11 cellular contexts compared by ENCODE assay signal in genomic region chr20:17571967-17572638, GRCh38. TPM values are rescaled to one million over a fixed set of nuclear protein-coding genes. Genes with fewer than 3 reads are reported as not detected.
A peak's percentile ranks its signal among the peaks of the same experiment; 100 is the strongest.
DNase-seq lines count a peak whose midpoint lies in the region; ATAC-seq and TF ChIP-seq lines count a peak whose summit lies in the region.
"Had no signal": no experiment of that assay in that cellular context is flagged by ENCODE, and none has a peak within 500 bp of the region (broad histone marks: within the 10 kb centered on the region; RNA-seq: fewer than 3 reads in every experiment).

No MANE protein-coding gene starts in this region.

- DNase-seq in AG04449 (ENCODE audit: low read depth, low spot score) (no peak), HFF-Myc (ENCODE audit: extremely low read depth, low read depth) (no peak), HK-2 (ENCODE audit: unreplicated experiment) (no peak), AG08396 (ENCODE audit: low spot score) (no peak)
- DNase-seq: SIG-M5; stimulated activated CD4-positive, alpha-beta T cell treated with anti-CD3 and anti-CD28 coated beads, Interleukin-4, amount 100 ng/mL, for 1 hour had no signal

- POLR2A ChIA-PET in AG04449 (lab: Yijun Ruan, JAX) = interaction anchor here (1.0 to 3.2 kb wide), 3 partner anchors 11 to 30 kb away, joined by 3 to 26 read pairs (median 3); no protein-coding TSS in a partner anchor

- peaks cover 0 to 3% (median 0%) of the 10 kb centered on the region in 5 experiments for H3K9me3 Mint-ChIP-seq in brain
- H3K9me3 Mint-ChIP-seq: dendritic cell treated with granulocyte-macrophage colony-stimulating factor and Interleukin-4, amounts not matched to agents 40 ng/mL and 50 ng/mL, for 4 days had no signal

- H3K27me3 Mint-ChIP-seq in brain = peaks cover 14% of the 10 kb centered on the region

- peak overlapping the region in 1 of 2 donors; percentile 99 for H3K9ac ChIP-seq in mucosa of rectum (ENCODE audit: low read depth in 1 of 2, low read length in 2 of 2)

- H3K27ac Mint-ChIP-seq in brain = peak overlapping the region in 4 of 5 experiments; percentile 3 to 76 (median 22)
- H3K27ac Mint-ChIP-seq: dendritic cell treated with granulocyte-macrophage colony-stimulating factor and Interleukin-4, amounts not matched to agents 40 ng/mL and 50 ng/mL, for 4 days had no signal

- CTCF ChIA-PET in AG04449 (lab: Yijun Ruan, JAX) = interaction anchor here (0.8 to 5.8 kb wide), 6 partner anchors 9 to 35 kb away, joined by 3 to 43 read pairs (median 4); no protein-coding TSS in a partner anchor

- H3K4me3 ChIP-seq in AG04449 (ENCODE audit: low read depth, low read length) (peak overlapping the region; percentile 82), HFF-Myc (replicated peaks; ENCODE audit: low read depth, low read length) (peak overlapping the region; percentile 90), mucosa of rectum (ENCODE audit: low read length in 2 of 2) (peak overlapping the region; percentile 33 to 92)

- peaks cover 21% of the 10 kb centered on the region for H3K36me3 Mint-ChIP-seq in brain

- H3K4me1 ChIP-seq in mucosa of rectum (ENCODE audit: control insufficient read depth in 2 of 2, insufficient read depth in 2 of 2, low read length in 2 of 2) = peaks cover 31 to 43% of the 10 kb centered on the region in 2 donors

- TF ChIP-seq CTCF in AG04449 (IDR thresholded peaks at IDR 0.05; ENCODE audit: insufficient read depth, low read length, missing control alignments) (no peak), HFF-Myc (IDR thresholded peaks at IDR 0.05; ENCODE audit: low read depth, low read length, missing control alignments) (no peak), brain (conservative IDR thresholded peaks at IDR 0.05) (no peak)

- ATAC-seq in GM21576 (IDR thresholded peaks at IDR 0.05; ENCODE audit: unreplicated experiment) (no peak), GM21619 (IDR thresholded peaks at IDR 0.05; ENCODE audit: unreplicated experiment) (no peak)

- H3K9me3 ChIP-seq in mucosa of rectum (ENCODE audit: control insufficient read depth in 2 of 2, low read length in 2 of 2) = no peaks in the 10 kb centered on the region

- peak overlapping the region; percentile 71 to 97 for H3K27ac ChIP-seq in mucosa of rectum (ENCODE audit: low read depth in 2 of 2, low read length in 2 of 2)

- no peaks in the 10 kb centered on the region for H3K36me3 ChIP-seq in mucosa of rectum (ENCODE audit: control insufficient read depth in 2 of 2, insufficient read depth in 2 of 2, low read length in 2 of 2)

- H3K4me3 Mint-ChIP-seq in brain = peak overlapping the region; percentile 67 to 96 (median 92)
- H3K4me3 Mint-ChIP-seq: dendritic cell treated with granulocyte-macrophage colony-stimulating factor and Interleukin-4, amounts not matched to agents 40 ng/mL and 50 ng/mL, for 4 days had no signal

- peaks cover 58% of the 10 kb centered on the region for H3K4me1 Mint-ChIP-seq in brain

- no peaks in the 10 kb centered on the region for H3K27me3 ChIP-seq in mucosa of rectum (ENCODE audit: control insufficient read depth in 2 of 2, insufficient read depth in 2 of 2, low read length in 2 of 2)

RNA-seq across cellular contexts. Expression of gene DSTN, which starts 2.2 kb away (rescaled TPM):
- polyA plus RNA-seq in brain (ENCODE audit: insufficient read depth, low read depth, low replicate concordance) = 235 TPM

RNA-seq across cellular contexts. Expression of gene BFSP1, which starts 40.9 kb away (rescaled TPM):
- polyA plus RNA-seq in brain (ENCODE audit: insufficient read depth, low read depth, low replicate concordance) = 3.6 TPM
